14 cellular contexts compared by ENCODE assay signal in the genomic region with DNA sequence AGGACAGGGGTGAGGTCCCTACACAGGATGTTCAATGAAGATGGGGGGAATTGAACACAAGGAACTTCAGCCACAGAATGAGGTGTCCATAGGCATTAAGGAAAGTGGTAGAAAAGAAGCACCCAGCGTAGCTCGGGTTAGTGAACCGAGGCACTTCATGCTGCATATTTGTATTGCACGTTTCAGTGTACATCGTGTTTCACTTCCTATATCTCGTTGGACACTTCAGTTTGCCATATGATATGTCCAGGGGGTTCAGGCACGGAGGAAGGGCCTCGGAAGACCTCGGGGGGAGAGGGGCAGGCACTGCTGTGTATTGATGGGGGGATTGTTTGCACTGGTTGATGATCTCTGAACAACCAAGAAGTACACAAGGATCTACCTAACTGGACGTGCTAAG. TPM values are rescaled to one million over a fixed set of nuclear protein-coding genes. Genes with fewer than 3 reads are reported as not detected.
"Had no signal": no experiment of that assay in that cellular context is flagged by ENCODE, and none has a peak within 500 bp of the region (broad histone marks: within the 10 kb centered on the region; RNA-seq: fewer than 3 reads in every experiment).

No MANE protein-coding gene starts in this region.

RNA-seq across cellular contexts. Expression of a gene that starts 2.9 kb away (rescaled TPM):
- total RNA-seq: activated CD4-positive, alpha-beta memory T cell treated with anti-CD3 and anti-CD28 coated beads, Interleukin-2, amount 10 ng/mL, durations not matched to agents 7 days and 5 days; activated CD4-positive, alpha-beta T cell treated with anti-CD3 and anti-CD28 coated beads, Interleukin-2, amount 10 ng/mL, durations not matched to agents 24 days and 14 days; activated T-cell treated with anti-CD3 and anti-CD28 coated beads, Interleukin-2, amount 50 U/mL, for 72 hours; cerebellum; fibroblast of lung; heart right ventricle; left cardiac atrium; liver; myocyte; pancreas; pulmonary artery endothelial cell; right cardiac atrium; thyroid gland; upper lobe of right lung had no signal

RNA-seq across cellular contexts. Expression of a gene that starts 4.7 kb away (rescaled TPM):
- total RNA-seq: activated CD4-positive, alpha-beta memory T cell treated with anti-CD3 and anti-CD28 coated beads, Interleukin-2, amount 10 ng/mL, durations not matched to agents 7 days and 5 days; activated CD4-positive, alpha-beta T cell treated with anti-CD3 and anti-CD28 coated beads, Interleukin-2, amount 10 ng/mL, durations not matched to agents 24 days and 14 days; activated T-cell treated with anti-CD3 and anti-CD28 coated beads, Interleukin-2, amount 50 U/mL, for 72 hours; cerebellum; fibroblast of lung; heart right ventricle; left cardiac atrium; liver; myocyte; pancreas; pulmonary artery endothelial cell; right cardiac atrium; thyroid gland; upper lobe of right lung had no signal

RNA-seq across cellular contexts. Expression of a gene that starts 16.4 kb away (rescaled TPM):
- total RNA-seq: cerebellum had no signal

RNA-seq across cellular contexts. Expression of a gene that starts 19.4 kb away (rescaled TPM):
- total RNA-seq: activated CD4-positive, alpha-beta memory T cell treated with anti-CD3 and anti-CD28 coated beads, Interleukin-2, amount 10 ng/mL, durations not matched to agents 7 days and 5 days; activated CD4-positive, alpha-beta T cell treated with anti-CD3 and anti-CD28 coated beads, Interleukin-2, amount 10 ng/mL, durations not matched to agents 24 days and 14 days; activated T-cell treated with anti-CD3 and anti-CD28 coated beads, Interleukin-2, amount 50 U/mL, for 72 hours; fibroblast of lung; heart right ventricle; left cardiac atrium; liver; myocyte; pancreas; pulmonary artery endothelial cell; right cardiac atrium; thyroid gland; upper lobe of right lung had no signal

RNA-seq across cellular contexts. Expression of a gene that starts 34.0 kb away (rescaled TPM):
- total RNA-seq: activated CD4-positive, alpha-beta memory T cell treated with anti-CD3 and anti-CD28 coated beads, Interleukin-2, amount 10 ng/mL, durations not matched to agents 7 days and 5 days; activated CD4-positive, alpha-beta T cell treated with anti-CD3 and anti-CD28 coated beads, Interleukin-2, amount 10 ng/mL, durations not matched to agents 24 days and 14 days; activated T-cell treated with anti-CD3 and anti-CD28 coated beads, Interleukin-2, amount 50 U/mL, for 72 hours; cerebellum; fibroblast of lung; heart right ventricle; left cardiac atrium; liver; myocyte; pancreas; pulmonary artery endothelial cell; right cardiac atrium; thyroid gland; upper lobe of right lung had no signal
